Comparison of ENCODE assay signal across 8 cellular contexts in genomic region chr3:46978985-46979944, GRCh38. TPM values are rescaled to one million over a fixed set of nuclear protein-coding genes. Genes with fewer than 3 reads are reported as not detected.
DNase-seq lines count a peak whose midpoint lies in the region; ATAC-seq and TF ChIP-seq lines count a peak whose summit lies in the region.

TSS of gene NBEAL2 (plus strand) at chr3:46979666. CDS start at chr3:46979862, 196 bp downstream.

- in situ Hi-C loops in GM18951 (cut with MboI; ENCODE audit: low sequenced_read_pairs, unreplicated experiment) = no loop called here

- POLR2A ChIA-PET in activated B cell treated with CpG ODN at 0.5 μM for 24 hours (lab: Charles Lee) = interaction anchor here (0.7 to 8.3 kb wide), 15 partner anchors 9 to 1263 kb away, joined by 3 to 189 read pairs (median 5); partner anchors contain the start of gene PTPN23

- peak within 1 kb of the TSS; percentile 90 for H3K27ac ChIP-seq in caudate nucleus (ENCODE audit: low read depth, low read length)

- peaks cover 67% of the 10 kb centered on the region for H3K4me1 Mint-ChIP-seq in activated B cell treated with CpG ODN at 0.5 μM for 24 hours

- TF ChIP-seq CTCF in AG09309 (IDR thresholded peaks at IDR 0.05; ENCODE audit: control insufficient read depth, insufficient read depth, low read depth, low read length, missing control alignments) (no peak), activated B cell treated with CpG ODN at 0.5 μM for 24 hours (IDR thresholded peaks at IDR 0.05) (no peak)

- peak within 1 kb of the TSS; percentile 88 for H3K4me3 ChIP-seq in AG09309 (ENCODE audit: control insufficient read depth, low read depth, low read length)

- peak within 1 kb of the TSS; percentile 86 for H3K4me3 Mint-ChIP-seq in activated B cell treated with CpG ODN at 0.5 μM for 24 hours

- no peaks in the 10 kb centered on the region for H3K27me3 Mint-ChIP-seq in activated B cell treated with CpG ODN at 0.5 μM for 24 hours

- CTCF ChIA-PET in activated B cell treated with CpG ODN at 0.5 μM for 24 hours (lab: Charles Lee) = interaction anchor here (0.7 to 1.5 kb wide), 6 partner anchors 15 to 112 kb away, joined by 3 to 6 read pairs (median 4); no protein-coding TSS in a partner anchor

- intact Hi-C loops in activated B cell treated with CpG ODN at 0.5 μM for 24 hours (cut with micrococcal nuclease) = loop anchor here (1.0 to 10.0 kb wide), 8 partner anchors 8 to 536 kb away; partner anchors contain the start of genes ELP6, PTPN23 and SETD2

- H3K36me3 Mint-ChIP-seq in activated B cell treated with CpG ODN at 0.5 μM for 24 hours (ENCODE audit: low read depth) = peaks cover 15% of the 10 kb centered on the region

- no peaks in the 10 kb centered on the region for H3K9me3 Mint-ChIP-seq in activated B cell treated with CpG ODN at 0.5 μM for 24 hours

- TF ChIP-seq POLR2A in GM18951 (IDR thresholded peaks at IDR 0.05; ENCODE audit: extremely low read depth, insufficient read depth, insufficient read length) = peak; percentile 85

- ATAC-seq in HG03175 (IDR thresholded peaks at IDR 0.05; ENCODE audit: unreplicated experiment) (peak; percentile 74), activated B cell treated with CpG ODN at 0.5 μM for 24 hours (ENCODE audit: low read depth) (peak; percentile 80)

- DNase-seq in AG09309 (ENCODE audit: low read depth) (peak; percentile 55), NCI-H345 (lab: John Stamatoyannopoulos, UW) (peak; percentile 87), activated B cell treated with CpG ODN at 0.5 μM for 24 hours (peak; percentile 92), caudate nucleus (lab: John Stamatoyannopoulos, UW) (peak in 55 of 61 donors; percentile 14 to 84 (median 51)), iris pigment epithelial cell (ENCODE audit: low read depth) (peak; percentile 92)
- peak; percentile 92 to 97 for DNase-seq in stimulated activated CD4-positive, alpha-beta T cell treated with anti-CD3 and anti-CD28 coated beads, Interleukin-12 subunit alpha, Interleukin-12 subunit beta, amount 100 ng/mL, for 24 hours (ENCODE audit: low read depth in 2 of 2)

- peak within 1 kb of the TSS; percentile 88 for H3K27ac Mint-ChIP-seq in activated B cell treated with CpG ODN at 0.5 μM for 24 hours

RNA-seq across cellular contexts. Expression of gene NBEAL2, which starts in this region (rescaled TPM):
- total RNA-seq in activated B cell treated with CpG ODN at 0.5 μM for 24 hours = 79.8 and 98.6 TPM in 2 replicates

Comparison
In these comparisons a context has a peak if more than half of its experiments do, and no peak if none do; other contexts are left out.
1. Peak in every context shown above with its lines: DNase-seq, ATAC-seq, H3K4me3 ChIP-seq and H3K27ac ChIP-seq.